ENCODE assay signal across 8 cellular contexts in the genomic region with DNA sequence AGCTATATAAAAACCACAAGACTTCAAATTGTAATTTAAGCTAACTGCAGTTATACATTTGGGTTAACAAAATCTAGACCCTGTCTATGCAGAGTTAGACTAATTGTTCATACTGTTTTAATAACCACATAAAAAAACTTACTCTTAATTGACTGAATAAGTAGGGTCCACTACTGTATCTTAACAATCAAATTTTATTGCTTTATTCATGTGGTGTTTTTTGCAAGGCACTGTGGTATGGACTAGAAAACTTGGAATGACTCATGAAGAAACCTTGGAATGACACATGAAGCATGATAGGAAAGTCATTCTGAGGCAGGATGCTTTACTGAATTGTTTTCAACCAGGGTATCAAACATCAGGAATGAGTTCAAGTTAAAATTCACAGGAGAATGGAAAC. TPM values are rescaled to one million over a fixed set of nuclear protein-coding genes. Genes with fewer than 3 reads are reported as not detected.
DNase-seq lines count a peak whose midpoint lies in the region; ATAC-seq, FAIRE-seq and TF ChIP-seq lines count a peak whose summit lies in the region.

No MANE protein-coding gene starts in this region.

- H3K4me3 ChIP-seq in endocrine pancreas (ENCODE audit: control insufficient read depth, insufficient read depth, low read length) = peak overlapping the region; percentile 99
- no peak overlapping the region for H3K4me3 ChIP-seq in rectal smooth muscle tissue (ENCODE audit: low read length)

- H3K9ac ChIP-seq in endocrine pancreas (ENCODE audit: control insufficient read depth, insufficient read depth, low read length) (no peak overlapping the region), rectal smooth muscle tissue (ENCODE audit: low read length) (no peak overlapping the region)

- no peaks in the 10 kb centered on the region for H3K9me3 ChIP-seq in endocrine pancreas (ENCODE audit: control insufficient read depth, low read length)

- FAIRE-seq in RCC 7860 (lab: Jason Lieb, UNC) (peak; percentile 76), GM12892 (lab: Jason Lieb, UNC) (no peak)

- TF ChIP-seq POLR2A in GM12892 (IDR thresholded peaks at IDR 0.05; ENCODE audit: low read depth, low read length) = no peak

- intact Hi-C loops in posterior cingulate gyrus (cut with DNase I) = no loop called here

- no peaks in the 10 kb centered on the region for H3K27me3 ChIP-seq in endocrine pancreas (ENCODE audit: control insufficient read depth, insufficient read depth, low read length)
- H3K27me3 ChIP-seq in rectal smooth muscle tissue (ENCODE audit: control insufficient read depth, insufficient read depth, low read length) = no peaks in the 10 kb centered on the region

- ATAC-seq in GM19035 (IDR thresholded peaks at IDR 0.05; ENCODE audit: unreplicated experiment) (no peak), GM21367 (IDR thresholded peaks at IDR 0.05; ENCODE audit: unreplicated experiment) (no peak)

- H3K4me1 ChIP-seq in endocrine pancreas (ENCODE audit: control insufficient read depth, insufficient read depth, low read length) = peaks cover 42% of the 10 kb centered on the region
- H3K4me1 ChIP-seq in rectal smooth muscle tissue (ENCODE audit: control insufficient read depth, insufficient read depth, low read length) = peaks cover 10% of the 10 kb centered on the region

- H3K27ac ChIP-seq in rectal smooth muscle tissue (ENCODE audit: low read depth, low read length) = peak overlapping the region; percentile 15

- peaks cover 3% of the 10 kb centered on the region for H3K36me3 ChIP-seq in endocrine pancreas (ENCODE audit: control insufficient read depth, insufficient read depth, low read length)
- H3K36me3 ChIP-seq in rectal smooth muscle tissue (ENCODE audit: control insufficient read depth, insufficient read depth, low read length) = no peaks in the 10 kb centered on the region

- DNase-seq in GM04503 (ENCODE audit: low read depth) (peak; percentile 39), RCC 7860 (ENCODE audit: low spot score) (peak; percentile 50), posterior cingulate gyrus (no peak), GM12892 (ENCODE audit: insufficient read length) (no peak)

RNA-seq across cellular contexts. Expression of gene SERP1, which starts 2.3 kb away (rescaled TPM):
- polyA plus RNA-seq in GM12892 (2012; ENCODE audit: missing spikeins) = 83.7 TPM

RNA-seq across cellular contexts. Expression of gene EIF2A, which starts 2.5 kb away (rescaled TPM):
- polyA plus RNA-seq in GM12892 (2012; ENCODE audit: missing spikeins) = 131 TPM

RNA-seq across cellular contexts. Expression of gene SELENOT, which starts 59.1 kb away (rescaled TPM):
- polyA plus RNA-seq in GM12892 (2012; ENCODE audit: missing spikeins) = 90.8 TPM

Comparison
In these comparisons a context has a peak if more than half of its experiments do, and no peak if none do; other contexts are left out.
1. DNase-seq: peak in GM04503 (single experiment) and RCC 7860 (single experiment); none in posterior cingulate gyrus (0 of 10) and GM12892 (single experiment).